In the genomic region with DNA sequence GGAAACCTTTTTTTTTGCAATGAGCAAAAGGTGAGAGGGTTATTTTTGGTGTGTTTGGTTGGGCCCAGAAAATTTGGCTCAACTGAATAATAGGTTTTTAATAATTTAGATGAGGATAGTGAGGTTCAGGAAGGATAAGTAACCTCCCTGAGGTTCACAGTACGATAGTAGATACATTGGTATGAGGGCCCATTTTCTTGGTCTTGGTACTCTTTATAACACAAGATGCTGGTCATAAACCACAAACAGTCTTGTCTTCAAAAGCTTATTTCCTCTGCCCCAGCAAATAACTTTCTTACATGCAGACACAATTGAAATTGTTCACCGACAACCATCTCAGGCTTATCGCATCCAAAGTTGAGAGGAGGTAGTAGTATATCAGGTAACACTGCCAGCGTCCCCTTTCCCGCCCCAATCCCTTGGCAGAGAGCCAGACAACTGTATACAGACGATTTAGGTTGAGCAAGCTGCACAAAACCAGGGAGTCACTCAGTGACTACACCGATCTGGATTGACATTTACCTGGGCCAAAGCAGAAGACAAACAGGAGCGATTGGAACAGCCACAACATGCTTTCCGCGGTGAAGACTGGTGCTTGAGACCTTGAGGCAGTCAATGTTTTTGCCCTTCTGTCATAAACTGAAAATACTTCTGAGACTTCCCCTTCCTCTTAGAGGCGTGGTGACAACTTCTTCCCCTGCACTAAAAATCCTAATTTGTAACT, we compare ENCODE assay signal across 1 cellular context.
TF ChIP-seq lines count a peak whose summit lies in the region.

SLAMF6 (minus strand) TSS at position 634 of the 724 bp plus-strand sequence; CDS start at position 571, 63 bp downstream.

TF ChIP-seq in HepG2, 621 proteins besides CTCF, POLR2A, EP300 and RAD21:
- TF ChIP-seq ZNF704 (CRISPR knock-in tag; IDR thresholded peaks at IDR 0.05; ENCODE audit: borderline replicate concordance) (no peak), KDM4B (CRISPR knock-in tag; IDR thresholded peaks at IDR 0.05) (no peak), KMT2A (CRISPR knock-in tag; IDR thresholded peaks at IDR 0.05) (no peak), REST (IDR thresholded peaks at IDR 0.05; ENCODE audit: borderline replicate concordance in 1 of 2, low read depth in 1 of 2, low read length in 2 of 2) (no peak), HOXA7 (CRISPR knock-in tag; IDR thresholded peaks at IDR 0.05) (no peak), ZNF256 (CRISPR knock-in tag; conservative IDR thresholded peaks at IDR 0.05) (no peak), SCMH1 (CRISPR knock-in tag; IDR thresholded peaks at IDR 0.05; ENCODE audit: borderline replicate concordance) (no peak), HNF1B (CRISPR knock-in tag; IDR thresholded peaks at IDR 0.05) (no peak), PHF8 (CRISPR knock-in tag; IDR thresholded peaks at IDR 0.05) (no peak), PAXIP1 (CRISPR knock-in tag; conservative IDR thresholded peaks at IDR 0.05) (no peak), TFE3 (CRISPR knock-in tag; IDR thresholded peaks at IDR 0.05) (no peak), ZHX2 (IDR thresholded peaks at IDR 0.05; ENCODE audit: low read depth) (no peak), ZHX2 (CRISPR knock-in tag; IDR thresholded peaks at IDR 0.05; ENCODE audit: borderline replicate concordance) (no peak), TP53 (CRISPR knock-in tag; conservative IDR thresholded peaks at IDR 0.05) (no peak), SOX13 (IDR thresholded peaks at IDR 0.05) (no peak), SOX13 (CRISPR knock-in tag; conservative IDR thresholded peaks at IDR 0.05 in 1 of 2, IDR thresholded peaks at IDR 0.05 in 1 of 2) (no peak), GZF1 (CRISPR knock-in tag; IDR thresholded peaks at IDR 0.05) (no peak), CSRNP2 (CRISPR knock-in tag; conservative IDR thresholded peaks at IDR 0.05; ENCODE audit: low read depth) (no peak), RFXAP (CRISPR knock-in tag; IDR thresholded peaks at IDR 0.05; ENCODE audit: borderline replicate concordance) (no peak), PRDM15 (CRISPR knock-in tag; IDR thresholded peaks at IDR 0.05) (no peak), NR2F2 (IDR thresholded peaks at IDR 0.05; ENCODE audit: borderline replicate concordance, low read depth) (no peak)
